8 cellular contexts compared by ENCODE assay signal in the genomic region with DNA sequence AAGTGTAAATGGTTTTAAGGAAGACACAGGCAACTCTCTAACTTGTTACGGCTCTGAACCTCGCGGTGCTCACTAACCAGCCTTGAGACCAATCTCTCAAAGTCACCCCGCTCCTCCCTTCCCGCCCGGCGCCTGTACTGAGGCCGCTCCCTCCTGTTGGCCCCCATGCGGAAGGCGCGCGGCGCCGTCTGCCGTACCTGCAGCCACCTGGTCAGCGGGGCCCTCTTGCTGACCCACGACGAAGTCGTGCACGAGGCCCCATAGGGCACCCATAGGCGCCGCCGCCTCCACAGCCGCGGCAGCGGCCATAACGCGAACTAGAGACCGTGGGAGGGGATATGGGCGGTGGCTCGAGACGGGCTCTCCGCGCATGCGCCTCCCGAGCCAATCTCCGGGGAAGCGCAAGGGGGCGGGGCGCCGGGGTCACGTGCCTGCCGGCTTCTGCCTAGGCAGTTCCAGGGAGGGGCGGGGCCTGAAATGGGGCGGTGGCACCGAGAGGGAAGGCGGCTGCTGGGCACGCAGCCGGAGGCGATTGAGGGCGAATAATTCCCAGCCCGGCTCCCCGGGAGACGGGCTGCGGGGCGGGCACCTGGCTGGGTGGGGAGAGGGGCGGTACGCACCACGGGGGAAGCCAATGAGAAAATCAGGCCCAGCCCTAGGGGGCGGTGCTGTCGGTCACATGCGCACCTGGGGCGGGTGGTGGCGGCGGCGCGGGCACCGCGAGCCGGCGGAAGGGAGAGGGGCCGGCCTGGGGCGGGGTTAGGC. TPM values are rescaled to one million over a fixed set of nuclear protein-coding genes. Genes with fewer than 3 reads are reported as not detected.
A peak's percentile ranks its signal among the peaks of the same experiment; 100 is the strongest.
DNase-seq lines count a peak whose midpoint lies in the region; ATAC-seq, FAIRE-seq and TF ChIP-seq lines count a peak whose summit lies in the region.

A gene with protein sequence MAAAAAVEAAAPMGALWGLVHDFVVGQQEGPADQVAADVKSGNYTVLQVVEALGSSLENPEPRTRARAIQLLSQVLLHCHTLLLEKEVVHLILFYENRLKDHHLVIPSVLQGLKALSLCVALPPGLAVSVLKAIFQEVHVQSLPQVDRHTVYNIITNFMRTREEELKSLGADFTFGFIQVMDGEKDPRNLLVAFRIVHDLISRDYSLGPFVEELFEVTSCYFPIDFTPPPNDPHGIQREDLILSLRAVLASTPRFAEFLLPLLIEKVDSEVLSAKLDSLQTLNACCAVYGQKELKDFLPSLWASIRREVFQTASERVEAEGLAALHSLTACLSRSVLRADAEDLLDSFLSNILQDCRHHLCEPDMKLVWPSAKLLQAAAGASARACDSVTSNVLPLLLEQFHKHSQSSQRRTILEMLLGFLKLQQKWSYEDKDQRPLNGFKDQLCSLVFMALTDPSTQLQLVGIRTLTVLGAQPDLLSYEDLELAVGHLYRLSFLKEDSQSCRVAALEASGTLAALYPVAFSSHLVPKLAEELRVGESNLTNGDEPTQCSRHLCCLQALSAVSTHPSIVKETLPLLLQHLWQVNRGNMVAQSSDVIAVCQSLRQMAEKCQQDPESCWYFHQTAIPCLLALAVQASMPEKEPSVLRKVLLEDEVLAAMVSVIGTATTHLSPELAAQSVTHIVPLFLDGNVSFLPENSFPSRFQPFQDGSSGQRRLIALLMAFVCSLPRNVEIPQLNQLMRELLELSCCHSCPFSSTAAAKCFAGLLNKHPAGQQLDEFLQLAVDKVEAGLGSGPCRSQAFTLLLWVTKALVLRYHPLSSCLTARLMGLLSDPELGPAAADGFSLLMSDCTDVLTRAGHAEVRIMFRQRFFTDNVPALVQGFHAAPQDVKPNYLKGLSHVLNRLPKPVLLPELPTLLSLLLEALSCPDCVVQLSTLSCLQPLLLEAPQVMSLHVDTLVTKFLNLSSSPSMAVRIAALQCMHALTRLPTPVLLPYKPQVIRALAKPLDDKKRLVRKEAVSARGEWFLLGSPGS (minus strand): TSS at position 347 of the 765 bp plus-strand sequence. CDS start 38 bp downstream, at position 309.

- peak within 1 kb of the TSS; percentile 90 for H3K4me2 ChIP-seq in OCI-LY3 (ENCODE audit: low read length)
- peak within 1 kb of the TSS; percentile 86 for H3K4me2 ChIP-seq in endothelial cell of umbilical vein (ENCODE audit: insufficient read depth, low read length)

- FAIRE-seq in endothelial cell of umbilical vein (lab: Jason Lieb, UNC) = peak; percentile 95

- TSS peak; percentile 42 for BruUV-seq in endothelial cell of umbilical vein (replicated peaks; lab: Mats Ljungman, UMichigan)

- intact Hi-C loops in endothelial cell of umbilical vein (cut with micrococcal nuclease) = loop anchor here (1.0 to 10.0 kb wide), 7 partner anchors 10 to 237 kb away; a partner anchor contains a TSS

- H3K9me1 ChIP-seq in endothelial cell of umbilical vein (replicated peaks; ENCODE audit: control insufficient read depth, extremely low read depth, insufficient read depth, low read length) = no peaks in the 10 kb centered on the region

- H3K36me3 ChIP-seq in OCI-LY3 (replicated peaks; ENCODE audit: low read depth, low read length) (no peaks in the 10 kb centered on the region), endothelial cell of umbilical vein (ENCODE audit: control insufficient read depth in 2 of 2, extremely low read depth in 1 of 2, insufficient read depth in 2 of 2, low read length in 2 of 2) (no peaks in the 10 kb centered on the region)

- dilution Hi-C loops in endothelial cell of umbilical vein (cut with MboI; ENCODE audit: extremely low pct_ligation_motif_present, low sequenced_read_pairs) = no loop called here

- H4K20me1 ChIP-seq in OCI-LY3 (ENCODE audit: insufficient read depth, low read length) (peaks cover 10% of the 10 kb centered on the region; the same call in 1 of the 2 replicates), endothelial cell of umbilical vein (replicated peaks; ENCODE audit: control insufficient read depth, extremely low read depth, insufficient read depth, low read length) (no peaks in the 10 kb centered on the region)

- H3K4me1 ChIP-seq in OCI-LY3 (ENCODE audit: low read length) (peaks cover 5% of the 10 kb centered on the region; the same call in 1 of the 2 replicates), endothelial cell of umbilical vein (ENCODE audit: control insufficient read depth, extremely low read depth, insufficient read depth, low read length) (peaks cover 33% of the 10 kb centered on the region), mononuclear cell (ENCODE audit: insufficient read depth, low read length) (peaks cover 50% of the 10 kb centered on the region)

- POLR2A ChIA-PET in endothelial cell of umbilical vein (lab: Charles Lee) = interaction anchor here (0.9 to 2.2 kb wide), 4 partner anchors 17 to 44 kb away, joined by 3 to 8 read pairs (median 3); no protein-coding TSS in a partner anchor

- peak; percentile 69 for TF ChIP-seq POLR2A in endothelial cell of umbilical vein (IDR thresholded peaks at IDR 0.05; ENCODE audit: low read depth, low read length)

- H3K27me3 ChIP-seq in OCI-LY3 (ENCODE audit: low read depth, low read length) (no peaks in the 10 kb centered on the region), endothelial cell of umbilical vein (ENCODE audit: control insufficient read depth in 2 of 2, insufficient read depth in 2 of 2, low read length in 2 of 2) (no peaks in the 10 kb centered on the region), mononuclear cell (ENCODE audit: insufficient read depth, low read length) (peaks cover 7% of the 10 kb centered on the region)

- ATAC-seq in GM21515 (IDR thresholded peaks at IDR 0.05; ENCODE audit: unreplicated experiment) = peak; percentile 94

- TF ChIP-seq CTCF in OCI-LY3 (IDR thresholded peaks at IDR 0.05; ENCODE audit: low read depth, low read length) = no peak
- no peak for TF ChIP-seq CTCF in endothelial cell of umbilical vein (IDR thresholded peaks at IDR 0.05; ENCODE audit: extremely low read depth in 1 of 2, insufficient read depth in 1 of 2, low read depth in 1 of 2, low read length in 2 of 2)

- no peaks in the 10 kb centered on the region for H3K9me3 ChIP-seq in OCI-LY3 (ENCODE audit: insufficient read depth, low read length)
- no peaks in the 10 kb centered on the region for H3K9me3 ChIP-seq in endothelial cell of umbilical vein (replicated peaks; ENCODE audit: control insufficient read depth, insufficient read depth, low read length)
- no peaks in the 10 kb centered on the region for H3K9me3 ChIP-seq in mononuclear cell (ENCODE audit: low read depth, low read length)

- H3K9ac ChIP-seq in OCI-LY3 (ENCODE audit: low read length) (peak within 1 kb of the TSS; percentile 93), endothelial cell of umbilical vein (replicated peaks; ENCODE audit: extremely low read depth, insufficient read depth, low read length) (peak within 1 kb of the TSS; percentile 66)

- DNase-seq in D341Med (ENCODE audit: low spot score) (peak; percentile 95), HuH-7 (ENCODE audit: low spot score) (peak; percentile 98), endothelial cell of umbilical vein (ENCODE audit: low read depth, low spot score) (peak; percentile 99)
- peak; percentile 100 for DNase-seq in activated CD8-positive, alpha-beta memory T cell treated with anti-CD3 and anti-CD28 coated beads, Interleukin-2, amount 50 U/mL, for 48 hours
- DNase-seq in stimulated activated CD8-positive, alpha-beta memory T cell treated with anti-CD3 and anti-CD28 coated beads, Interleukin-4, amount 100 ng/mL, for 1 hour (ENCODE audit: low read depth in 2 of 2, low spot score in 1 of 2) = peak; percentile 98 to 100

- H3K79me2 ChIP-seq in OCI-LY3 (ENCODE audit: low read length) = peaks cover 49% of the 10 kb centered on the region
- peaks cover 64% of the 10 kb centered on the region for H3K79me2 ChIP-seq in endothelial cell of umbilical vein (ENCODE audit: control insufficient read depth, insufficient read depth, low read length)

- H3K4me3 ChIP-seq in OCI-LY3 (ENCODE audit: low read length) (peak within 1 kb of the TSS; percentile 99), endothelial cell of umbilical vein (replicated peaks in 1 of 3; ENCODE audit: insufficient read depth in 1 of 3, low read depth in 1 of 3, low read length in 3 of 3) (peak within 1 kb of the TSS; percentile 70 to 93 (median 81)), mononuclear cell (ENCODE audit: low read length) (peak within 1 kb of the TSS; percentile 89)

- H3K27ac ChIP-seq in OCI-LY3 (ENCODE audit: low read length) (peak within 1 kb of the TSS; percentile 78), endothelial cell of umbilical vein (ENCODE audit: insufficient read depth, low read depth, low read length) (peak within 1 kb of the TSS; percentile 40)

- CTCF ChIA-PET in endothelial cell of umbilical vein (lab: Charles Lee) = interaction anchor here (0.6 to 3.5 kb wide), 13 partner anchors 8 to 114 kb away, joined by 3 to 37 read pairs (median 7); no protein-coding TSS in a partner anchor

- H2AFZ ChIP-seq in OCI-LY3 (ENCODE audit: low read depth, low read length) (peak within 1 kb of the TSS; percentile 87), endothelial cell of umbilical vein (ENCODE audit: low read depth, low read length) (peak within 1 kb of the TSS; percentile 55)

TF ChIP-seq in endothelial cell of umbilical vein, 7 proteins besides CTCF, POLR2A, EP300 and RAD21:
- TF ChIP-seq EZH2 (IDR thresholded peaks at IDR 0.05; ENCODE audit: borderline replicate concordance, low read depth, low read length, severe bottlenecking) (no peak), POLR2AphosphoS5 (IDR thresholded peaks at IDR 0.05; ENCODE audit: insufficient read depth, low read depth, low read length) (peak; percentile 18)
- TF ChIP-seq, protein P1, sequence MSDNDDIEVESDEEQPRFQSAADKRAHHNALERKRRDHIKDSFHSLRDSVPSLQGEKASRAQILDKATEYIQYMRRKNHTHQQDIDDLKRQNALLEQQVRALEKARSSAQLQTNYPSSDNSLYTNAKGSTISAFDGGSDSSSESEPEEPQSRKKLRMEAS (IDR thresholded peaks at IDR 0.05; ENCODE audit: insufficient read depth, insufficient read length) = peak; percentile 78

RNA-seq across cellular contexts. Expression of the gene that starts here (rescaled TPM):
- 80.9 and 95.2 TPM in 2 replicates for total RNA-seq in endothelial cell of umbilical vein
- polyA plus RNA-seq in endothelial cell of umbilical vein = 123 and 135 TPM in 2 replicates
- 77.1 and 82.2 TPM in 2 replicates for polyA plus RNA-seq in endothelial cell of umbilical vein (2011; cell fraction: cytosol; rRNA removed)
- 284 and 338 TPM in 2 replicates for polyA plus RNA-seq in endothelial cell of umbilical vein (2011; cell fraction: nucleus; rRNA removed)
- polyA plus RNA-seq in endothelial cell of umbilical vein (2012) = 68.3 and 74.8 TPM in 2 replicates
- 155 and 161 TPM in 2 replicates for polyA minus RNA-seq in endothelial cell of umbilical vein
- 55.2 TPM for polyA minus RNA-seq in endothelial cell of umbilical vein (2011; cell fraction: cytosol; rRNA and poly(A)+ RNA removed)
- 90.5 and 121 TPM in 2 replicates for polyA minus RNA-seq in endothelial cell of umbilical vein (2011; cell fraction: nucleus; rRNA and poly(A)+ RNA removed)
- 30.2 TPM for total RNA-seq in mononuclear cell

Comparison
In these comparisons a context has a peak if more than half of its experiments do, and no peak if none do; other contexts are left out.
1. Peak in every context shown above with its lines: DNase-seq, ATAC-seq, H3K4me3 ChIP-seq and H3K27ac ChIP-seq.